In genomic region chr17:72004476-72005331, GRCh38 we compare ENCODE assay signal across 11 cellular contexts.
A peak's percentile ranks its signal among the peaks of the same experiment; 100 is the strongest.
DNase-seq lines count a peak whose midpoint lies in the region; ATAC-seq and TF ChIP-seq lines count a peak whose summit lies in the region.
"Had no signal": no experiment of that assay in that cellular context is flagged by ENCODE, and none has a peak within 500 bp of the region (broad histone marks: within the 10 kb centered on the region; RNA-seq: fewer than 3 reads in every experiment).

No MANE protein-coding gene starts in this region.

- no peak overlapping the region for H3K4me3 ChIP-seq in cardiac muscle cell
- H3K4me3 ChIP-seq in right atrium auricular region: no peak overlapping the region
- H3K4me3 ChIP-seq in heart right ventricle: no peak overlapping the region
- H3K4me3 ChIP-seq: ascending aorta had no signal

- ATAC-seq in HG02571 (IDR thresholded peaks at IDR 0.05; ENCODE audit: unreplicated experiment) (peak; percentile 78), HG03469 (IDR thresholded peaks at IDR 0.05; ENCODE audit: unreplicated experiment) (peak; percentile 39), heart right ventricle (no peak)

- H3K4me1 ChIP-seq in cardiac muscle cell (ENCODE audit: low read depth) (peaks cover 7% of the 10 kb centered on the region), right atrium auricular region (no peaks in the 10 kb centered on the region), heart right ventricle (no peaks in the 10 kb centered on the region)
- H3K4me1 ChIP-seq: ascending aorta had no signal

- no peaks in the 10 kb centered on the region for H3K9me3 ChIP-seq in cardiac muscle cell (ENCODE audit: low read depth)
- no peaks in the 10 kb centered on the region for H3K9me3 ChIP-seq in right atrium auricular region
- no peaks in the 10 kb centered on the region for H3K9me3 ChIP-seq in heart right ventricle
- H3K9me3 ChIP-seq: ascending aorta had no signal

- 77 to 78% methylated on average over 11 of the region's 11 CpGs for WGBS in heart right ventricle, 2 donors

- intact Hi-C loops in heart right ventricle (cut with DNase I): no loop called here

- DNase-seq in cardiac muscle cell (ENCODE audit: low read depth in 1 of 2, low spot score in 1 of 2) (peak; percentile 5 to 12), right atrium auricular region (ENCODE audit: low spot score) (no peak), HuH-7 (ENCODE audit: low spot score) (no peak), MV-4-11 (lab: John Stamatoyannopoulos, UW) (no peak), NCI-H345 (lab: John Stamatoyannopoulos, UW) (no peak), heart right ventricle (no peak)
- DNase-seq: activated CD4-positive, alpha-beta T cell treated with anti-CD3 and anti-CD28 coated beads, Interleukin-2, amount 50 U/mL, for 1 hour; left cardiac atrium had no signal

- H3K36me3 ChIP-seq in cardiac muscle cell (no peaks in the 10 kb centered on the region), right atrium auricular region (no peaks in the 10 kb centered on the region), heart right ventricle (no peaks in the 10 kb centered on the region)
- H3K36me3 ChIP-seq: ascending aorta had no signal

- H3K27ac ChIP-seq in cardiac muscle cell (no peak overlapping the region), right atrium auricular region (no peak overlapping the region), heart right ventricle (no peak overlapping the region)
- H3K27ac ChIP-seq: ascending aorta had no signal

- TF ChIP-seq CTCF in cardiac muscle cell (IDR thresholded peaks at IDR 0.05; ENCODE audit: low read depth, low read length) (no peak), right atrium auricular region (IDR thresholded peaks at IDR 0.05) (no peak), heart right ventricle (IDR thresholded peaks at IDR 0.05) (no peak)

- H3K27me3 ChIP-seq in cardiac muscle cell (no peaks in the 10 kb centered on the region), right atrium auricular region (no peaks in the 10 kb centered on the region), heart right ventricle (peaks cover 0 to 2% (median 0%) of the 10 kb centered on the region in 7 donors)
- H3K27me3 ChIP-seq: ascending aorta had no signal

Comparison
In these comparisons a context has a peak if more than half of its experiments do, and no peak if none do; other contexts are left out.
1. DNase-seq: peak in cardiac muscle cell (2 of 2); none in right atrium auricular region (single experiment), HuH-7 (single experiment), MV-4-11 (single experiment), NCI-H345 (single experiment) and heart right ventricle (0 of 2).
2. ATAC-seq: peak in HG02571 (single experiment) and HG03469 (single experiment); none in heart right ventricle (0 of 8).